In genomic region chr16:720990-721764, GRCh38 we compare ENCODE assay signal across 8 cellular contexts. TPM values are rescaled to one million over a fixed set of nuclear protein-coding genes. Genes with fewer than 3 reads are reported as not detected.
DNase-seq lines count a peak whose midpoint lies in the region; ATAC-seq and TF ChIP-seq lines count a peak whose summit lies in the region.

A gene with protein sequence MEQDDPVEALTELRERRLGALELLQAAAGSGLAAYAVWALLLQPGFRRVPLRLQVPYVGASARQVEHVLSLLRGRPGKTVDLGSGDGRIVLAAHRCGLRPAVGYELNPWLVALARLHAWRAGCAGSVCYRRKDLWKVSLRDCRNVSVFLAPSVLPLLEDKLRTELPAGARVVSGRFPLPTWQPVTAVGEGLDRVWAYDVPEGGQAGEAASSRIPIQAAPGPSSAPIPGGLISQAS (plus strand): TSS chr16:721146. CDS start chr16:721275, 129 bp downstream.

- H3K27ac ChIP-seq in DOHH2 (ENCODE audit: low read depth, low read length) (peak within 1 kb of the TSS; percentile 93), neural cell (ENCODE audit: low read length) (peak within 1 kb of the TSS; percentile 89), temporal lobe (ENCODE audit: low read depth, low read length) (peak within 1 kb of the TSS; percentile 94)

- H3F3A ChIP-seq in DOHH2 (ENCODE audit: control insufficient read depth, insufficient read depth) (peaks cover 11% of the 10 kb centered on the region; the same call in 1 of the 2 replicates), neural cell (ENCODE audit: insufficient read depth, low read length, poor library complexity, severe bottlenecking) (no peaks in the 10 kb centered on the region)

- H3K4me2 ChIP-seq in DOHH2 (ENCODE audit: low read length) (peak within 1 kb of the TSS; percentile 96), neural cell (ENCODE audit: low read length) (peak within 1 kb of the TSS; percentile 96)

- peak within 1 kb of the TSS; percentile 2 for H2AFZ ChIP-seq in neural cell (ENCODE audit: low read depth, low read length)

- H3K36me3 ChIP-seq in DOHH2 (ENCODE audit: control insufficient read depth, low read length) (peaks cover 26% of the 10 kb centered on the region), neural cell (ENCODE audit: insufficient read depth, low read length) (no peaks in the 10 kb centered on the region)

- TF ChIP-seq RAD21 in Ishikawa (IDR thresholded peaks at IDR 0.05; ENCODE audit: low read depth) (no peak; the same call in 1 of the 2 replicates), neural cell (conservative IDR thresholded peaks at IDR 0.05) (no peak)

- H3K79me2 ChIP-seq in DOHH2 (ENCODE audit: control insufficient read depth, low read length) (peaks cover 9% of the 10 kb centered on the region), neural cell (replicated peaks; ENCODE audit: insufficient read depth, low read length) (peaks cover 10% of the 10 kb centered on the region)

- H3K9me2 ChIP-seq in DOHH2 (replicated peaks; ENCODE audit: control insufficient read depth, low read length) = no peaks in the 10 kb centered on the region
- no peaks in the 10 kb centered on the region for H3K9me2 ChIP-seq in neural cell (ENCODE audit: insufficient read depth, low read length)

- no peak for TF ChIP-seq CTCF in DOHH2 (IDR thresholded peaks at IDR 0.05; ENCODE audit: low read depth, low read length, poor library complexity, severe bottlenecking)
- no peak for TF ChIP-seq CTCF in foreskin fibroblast (IDR thresholded peaks at IDR 0.05; ENCODE audit: low read depth, low read length)
- no peak for TF ChIP-seq CTCF in neural cell (IDR thresholded peaks at IDR 0.05; ENCODE audit: poor library complexity, severe bottlenecking)

- H3K27me3 ChIP-seq in DOHH2 (ENCODE audit: control insufficient read depth, low read length) = peaks cover 3% of the 10 kb centered on the region
- H3K27me3 ChIP-seq in neural cell (ENCODE audit: insufficient read depth, low read depth, low read length) = no peaks in the 10 kb centered on the region

- DNase-seq in SHP77 (lab: John Stamatoyannopoulos, UW) (peak; percentile 81 to 92), activated gamma-delta T cell treated with Interleukin-2 at 50 U/mL for 16 hours (peak; percentile 74), foreskin fibroblast (peak; percentile 74 to 92)

- H4K20me1 ChIP-seq in DOHH2 (ENCODE audit: control insufficient read depth, insufficient read depth, low read depth, low read length) (0 out of 2 replicates have a peak, but pooled peaks cover 4% of the 10 kb centered on the region), neural cell (ENCODE audit: insufficient read depth) (no peaks in the 10 kb centered on the region)

- peak within 1 kb of the TSS; percentile 90 for H3K9ac ChIP-seq in neural cell (ENCODE audit: low read length)

- no peaks in the 10 kb centered on the region for H3K9me3 ChIP-seq in DOHH2 (ENCODE audit: control insufficient read depth, insufficient read depth, low read length)
- H3K9me3 ChIP-seq in neural cell (ENCODE audit: low read length) = no peaks in the 10 kb centered on the region

- H3K4me3 ChIP-seq in DOHH2 (ENCODE audit: low read length) (peak within 1 kb of the TSS; percentile 99), foreskin fibroblast (ENCODE audit: low read depth in 1 of 2, low read length in 2 of 2) (peak within 1 kb of the TSS; percentile 73 to 84), neural cell (ENCODE audit: low read length) (peak within 1 kb of the TSS; percentile 95)

- peaks cover 59% of the 10 kb centered on the region for H3K4me1 ChIP-seq in DOHH2 (ENCODE audit: control insufficient read depth, low read length)

- peak; percentile 51 for ATAC-seq in GM21619 (IDR thresholded peaks at IDR 0.05; ENCODE audit: unreplicated experiment)

- TF ChIP-seq EP300 in Ishikawa (IDR thresholded peaks at IDR 0.05; ENCODE audit: borderline replicate concordance) (no peak), neural cell (conservative IDR thresholded peaks at IDR 0.05; ENCODE audit: poor library complexity, severe bottlenecking) (peak; percentile 30)

TF ChIP-seq in Ishikawa, 13 proteins besides CTCF, POLR2A, EP300 and RAD21 (continues in another document):
- TF ChIP-seq MAX (IDR thresholded peaks at IDR 0.05) (peak; percentile 100), YY1 (IDR thresholded peaks at IDR 0.05; ENCODE audit: low read depth) (0 out of 2 replicates have a peak, but pooled peaks have one; percentile 10), TCF12 (IDR thresholded peaks at IDR 0.05; ENCODE audit: low read depth) (no peak; the same call in 1 of the 2 replicates), CEBPB (IDR thresholded peaks at IDR 0.05) (no peak), NFIC (IDR thresholded peaks at IDR 0.05) (peak; percentile 82; the same call in 1 of the 2 replicates), ZBTB7A (IDR thresholded peaks at IDR 0.05; ENCODE audit: low read depth) (0 out of 2 replicates have a peak, but pooled peaks have one; percentile 73), CREB1 (IDR thresholded peaks at IDR 0.05; ENCODE audit: low read depth) (no peak)
- TF ChIP-seq, protein P1, sequence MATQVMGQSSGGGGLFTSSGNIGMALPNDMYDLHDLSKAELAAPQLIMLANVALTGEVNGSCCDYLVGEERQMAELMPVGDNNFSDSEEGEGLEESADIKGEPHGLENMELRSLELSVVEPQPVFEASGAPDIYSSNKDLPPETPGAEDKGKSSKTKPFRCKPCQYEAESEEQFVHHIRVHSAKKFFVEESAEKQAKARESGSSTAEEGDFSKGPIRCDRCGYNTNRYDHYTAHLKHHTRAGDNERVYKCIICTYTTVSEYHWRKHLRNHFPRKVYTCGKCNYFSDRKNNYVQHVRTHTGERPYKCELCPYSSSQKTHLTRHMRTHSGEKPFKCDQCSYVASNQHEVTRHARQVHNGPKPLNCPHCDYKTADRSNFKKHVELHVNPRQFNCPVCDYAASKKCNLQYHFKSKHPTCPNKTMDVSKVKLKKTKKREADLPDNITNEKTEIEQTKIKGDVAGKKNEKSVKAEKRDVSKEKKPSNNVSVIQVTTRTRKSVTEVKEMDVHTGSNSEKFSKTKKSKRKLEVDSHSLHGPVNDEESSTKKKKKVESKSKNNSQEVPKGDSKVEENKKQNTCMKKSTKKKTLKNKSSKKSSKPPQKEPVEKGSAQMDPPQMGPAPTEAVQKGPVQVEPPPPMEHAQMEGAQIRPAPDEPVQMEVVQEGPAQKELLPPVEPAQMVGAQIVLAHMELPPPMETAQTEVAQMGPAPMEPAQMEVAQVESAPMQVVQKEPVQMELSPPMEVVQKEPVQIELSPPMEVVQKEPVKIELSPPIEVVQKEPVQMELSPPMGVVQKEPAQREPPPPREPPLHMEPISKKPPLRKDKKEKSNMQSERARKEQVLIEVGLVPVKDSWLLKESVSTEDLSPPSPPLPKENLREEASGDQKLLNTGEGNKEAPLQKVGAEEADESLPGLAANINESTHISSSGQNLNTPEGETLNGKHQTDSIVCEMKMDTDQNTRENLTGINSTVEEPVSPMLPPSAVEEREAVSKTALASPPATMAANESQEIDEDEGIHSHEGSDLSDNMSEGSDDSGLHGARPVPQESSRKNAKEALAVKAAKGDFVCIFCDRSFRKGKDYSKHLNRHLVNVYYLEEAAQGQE (IDR thresholded peaks at IDR 0.05; ENCODE audit: low read depth) = no peak

TF ChIP-seq in neural cell, 6 proteins besides CTCF, POLR2A, EP300 and RAD21:
- no peak for TF ChIP-seq TAF1 (IDR thresholded peaks at IDR 0.05; ENCODE audit: low read depth)
- TF ChIP-seq, protein P1 (IDR thresholded peaks at IDR 0.05; ENCODE audit: borderline replicate concordance) = no peak
- TF ChIP-seq EZH2 (IDR thresholded peaks at IDR 0.05; ENCODE audit: borderline replicate concordance, insufficient read depth, low read length, poor library complexity, severe bottlenecking) = no peak
- TF ChIP-seq POLR2AphosphoS5 (IDR thresholded peaks at IDR 0.05) = peak; percentile 65
- peak; percentile 90 for TF ChIP-seq MXI1 (conservative IDR thresholded peaks at IDR 0.05; ENCODE audit: poor library complexity, severe bottlenecking)
- TF ChIP-seq SMC3 (conservative IDR thresholded peaks at IDR 0.05; ENCODE audit: poor library complexity) = no peak

RNA-seq across cellular contexts. Expression of the gene that starts here (rescaled TPM):
- polyA plus RNA-seq in neural cell = 73.4 and 98.7 TPM in 2 replicates
- 10.5 and 18.7 TPM in 2 replicates for polyA minus RNA-seq in neural cell
- total RNA-seq in temporal lobe = 12.3 TPM

Comparison
In these comparisons a context has a peak if more than half of its experiments do, and no peak if none do; other contexts are left out.
1. Peak in every context shown above with its lines: DNase-seq, ATAC-seq, H3K4me3 ChIP-seq and H3K27ac ChIP-seq.